In genomic region chr10:44358080-44358771, GRCh38 we compare ENCODE assay signal across 25 cellular contexts. TPM values are rescaled to one million over a fixed set of nuclear protein-coding genes. Genes with fewer than 3 reads are reported as not detected.
"Had no signal": no experiment of that assay in that cellular context is flagged by ENCODE, and none has a peak within 500 bp of the region (broad histone marks: within the 10 kb centered on the region; RNA-seq: fewer than 3 reads in every experiment).

No MANE protein-coding gene starts in this region.

- H3K4me3 Mint-ChIP-seq: immature natural killer cell; naive thymus-derived CD4-positive, alpha-beta T cell; neural progenitor cell; stimulated activated effector memory CD8-positive, alpha-beta T cell treated with anti-CD3 and anti-CD28 coated beads, Interleukin-12 subunit alpha, Interleukin-12 subunit beta, amount 100 ng/mL, for 72 hours; type B pancreatic cell had no signal

- H3K4me1 ChIP-seq: colonic mucosa, psoas muscle, right lobe of liver, suprapubic skin, thyroid gland had no signal

- H3K9me3 ChIP-seq: colonic mucosa, esophagus squamous epithelium, gastroesophageal sphincter, ovary, psoas muscle, right lobe of liver, suprapubic skin, thyroid gland, vagina had no signal

- H3K36me3 ChIP-seq: colonic mucosa, esophagus squamous epithelium, gastroesophageal sphincter, neural progenitor cell, ovary, right lobe of liver, suprapubic skin, thyroid gland, vagina had no signal

- H3K9me3 Mint-ChIP-seq: immature natural killer cell; naive thymus-derived CD4-positive, alpha-beta T cell; neural progenitor cell; stimulated activated effector memory CD8-positive, alpha-beta T cell treated with anti-CD3 and anti-CD28 coated beads, Interleukin-12 subunit alpha, Interleukin-12 subunit beta, amount 100 ng/mL, for 72 hours; type B pancreatic cell had no signal

- H3K27ac ChIP-seq: colonic mucosa, esophagus squamous epithelium, gastroesophageal sphincter, neural progenitor cell, ovary, psoas muscle, right lobe of liver, suprapubic skin, thyroid gland, vagina had no signal

- H3K4me1 Mint-ChIP-seq: immature natural killer cell; naive thymus-derived CD4-positive, alpha-beta T cell; neural progenitor cell; stimulated activated effector memory CD8-positive, alpha-beta T cell treated with anti-CD3 and anti-CD28 coated beads, Interleukin-12 subunit alpha, Interleukin-12 subunit beta, amount 100 ng/mL, for 72 hours had no signal

- FAIRE-seq: keratinocyte had no signal

- H3K4me3 ChIP-seq: colonic mucosa, esophagus squamous epithelium, gastroesophageal sphincter, lung, neural progenitor cell, ovary, psoas muscle, right lobe of liver, suprapubic skin, thyroid gland, vagina had no signal

- DNase-seq: colonic mucosa; dermis blood vessel endothelial cell; esophagus squamous epithelium; foreskin fibroblast; glutamatergic neuron; immature natural killer cell; left ventricle myocardium superior; naive thymus-derived CD4-positive, alpha-beta T cell; nucleus accumbens; ovary; psoas muscle; retina; right lobe of liver; stimulated activated CD4-positive, alpha-beta T cell treated with anti-CD3 and anti-CD28 coated beads, Interleukin-4, amount 100 ng/mL, for 1 hour; stimulated activated CD8-positive, alpha-beta memory T cell treated with anti-CD3 and anti-CD28 coated beads, Interleukin-4, amount 100 ng/mL, for 48 hours; stimulated activated naive CD8-positive, alpha-beta T cell treated with anti-CD3 and anti-CD28 coated beads, Interleukin-15, Interleukin-2, amounts not matched to agents 100 U/mL and 50 U/mL, for 24 hours; thyroid gland had no signal

- H3K4me2 ChIP-seq: neural progenitor cell had no signal

- ATAC-seq: gastroesophageal sphincter; left ventricle myocardium superior; naive thymus-derived CD4-positive, alpha-beta T cell; right lobe of liver; stimulated activated effector memory CD8-positive, alpha-beta T cell treated with anti-CD3 and anti-CD28 coated beads, Interleukin-12 subunit alpha, Interleukin-12 subunit beta, amount 100 ng/mL, for 72 hours; stimulated activated naive CD8-positive, alpha-beta T cell treated with anti-CD3 and anti-CD28 coated beads, Interleukin-15, Interleukin-2, amounts not matched to agents 100 U/mL and 50 U/mL, for 24 hours had no signal

- H2AFZ ChIP-seq: neural progenitor cell had no signal

- H3K36me3 Mint-ChIP-seq: immature natural killer cell; naive thymus-derived CD4-positive, alpha-beta T cell; neural progenitor cell; stimulated activated effector memory CD8-positive, alpha-beta T cell treated with anti-CD3 and anti-CD28 coated beads, Interleukin-12 subunit alpha, Interleukin-12 subunit beta, amount 100 ng/mL, for 72 hours; type B pancreatic cell had no signal

- H3K27me3 ChIP-seq: colonic mucosa, esophagus squamous epithelium, gastroesophageal sphincter, neural progenitor cell, ovary, right lobe of liver, suprapubic skin, thyroid gland, vagina had no signal

- H3K9ac ChIP-seq: neural progenitor cell had no signal

- H3K27ac Mint-ChIP-seq: immature natural killer cell; naive thymus-derived CD4-positive, alpha-beta T cell; neural progenitor cell; stimulated activated effector memory CD8-positive, alpha-beta T cell treated with anti-CD3 and anti-CD28 coated beads, Interleukin-12 subunit alpha, Interleukin-12 subunit beta, amount 100 ng/mL, for 72 hours; type B pancreatic cell had no signal

RNA-seq across cellular contexts. Expression of gene CXCL12, which starts 26.7 kb away (rescaled TPM):
- total RNA-seq: naive thymus-derived CD4-positive, alpha-beta T cell had no signal
- polyA plus RNA-seq: immature natural killer cell; keratinocyte; naive thymus-derived CD4-positive, alpha-beta T cell had no signal
